1 cellular context compared by ENCODE assay signal in genomic region chr1:77983997-77984355, GRCh38.
A peak's percentile ranks its signal among the peaks of the same experiment; 100 is the strongest.
TF ChIP-seq lines count a peak whose summit lies in the region.

No MANE protein-coding gene starts in this region.

TF ChIP-seq in HepG2, 621 proteins besides CTCF, POLR2A, EP300 and RAD21:
- TF ChIP-seq SIX4 (CRISPR knock-in tag; IDR thresholded peaks at IDR 0.05) (no peak), RBFOX2 (IDR thresholded peaks at IDR 0.05; ENCODE audit: low read depth, low read length) (0 out of 2 replicates have a peak, but pooled peaks have one; percentile 19)
